Comparison of ENCODE assay signal across 16 cellular contexts in genomic region chr6:167930300-167930699, GRCh38.
DNase-seq lines count a peak whose midpoint lies in the region; TF ChIP-seq lines count a peak whose summit lies in the region.
"Had no signal": no experiment of that assay in that cellular context is flagged by ENCODE, and none has a peak within 500 bp of the region (broad histone marks: within the 10 kb centered on the region; RNA-seq: fewer than 3 reads in every experiment).

No MANE protein-coding gene starts in this region.

- H3K27me3 ChIP-seq in MG63: no peaks in the 10 kb centered on the region
- H3K27me3 ChIP-seq: colonic mucosa had no signal

- H3K4me3 ChIP-seq in MG63: no peak overlapping the region
- H3K4me3 ChIP-seq in choroid plexus epithelial cell (ENCODE audit: low read depth, low read length): no peak overlapping the region
- H3K4me3 ChIP-seq: colonic mucosa had no signal

- H3K36me3 ChIP-seq in MG63: no peaks in the 10 kb centered on the region
- H3K36me3 ChIP-seq: colonic mucosa had no signal

- no peak overlapping the region for H3K4me3 Mint-ChIP-seq in neural crest cell
- H3K4me3 Mint-ChIP-seq: CD4-positive, alpha-beta T cell; stimulated activated naive CD8-positive, alpha-beta T cell treated with anti-CD3 and anti-CD28 coated beads, Interleukin-15, amount 100 ng/mL, for 72 hours had no signal

- peak overlapping the region; percentile 61 for H3K27ac Mint-ChIP-seq in neural crest cell (ENCODE audit: unreplicated experiment)
- H3K27ac Mint-ChIP-seq: activated naive CD4-positive, alpha-beta T cell treated with anti-CD3 and anti-CD28 coated beads, Interleukin-2, amount 50 U/mL, for 72 hours; CD4-positive, alpha-beta T cell; stimulated activated naive CD8-positive, alpha-beta T cell treated with anti-CD3 and anti-CD28 coated beads, Interleukin-15, amount 100 ng/mL, for 72 hours had no signal

- H3K9me3 Mint-ChIP-seq in neural crest cell: no peaks in the 10 kb centered on the region
- H3K9me3 Mint-ChIP-seq: activated naive CD4-positive, alpha-beta T cell treated with anti-CD3 and anti-CD28 coated beads, Interleukin-2, amount 50 U/mL, for 72 hours; CD4-positive, alpha-beta T cell; stimulated activated naive CD8-positive, alpha-beta T cell treated with anti-CD3 and anti-CD28 coated beads, Interleukin-15, amount 100 ng/mL, for 72 hours had no signal

- DNase-seq in ELR (ENCODE audit: low read depth) (peak; percentile 84), MG63 (peak; percentile 59), choroid plexus epithelial cell (ENCODE audit: low read depth) (peak; percentile 64), neural crest cell (ENCODE audit: low read depth, low spot score) (no peak), occipital lobe (lab: John Stamatoyannopoulos, UW) (no peak), HPDE6-E6E7 (ENCODE audit: extremely low spot score) (no peak), NCI-H2196 (lab: John Stamatoyannopoulos, UW; ENCODE audit: unreplicated experiment) (no peak)
- DNase-seq in activated effector memory CD4-positive, alpha-beta T cell treated with Interleukin-2 at 50 U/mL for 16 hours: no peak
- DNase-seq: CD4-positive, alpha-beta T cell; colonic mucosa; mesendoderm; MM.1S; NCI-H2171; NK-92 treated with Interleukin-12 subunit alpha and Interleukin-12 subunit beta, amount 100 ng/mL, for 24 hours; stimulated activated naive CD8-positive, alpha-beta T cell treated with anti-CD3 and anti-CD28 coated beads, Interleukin-15, amount 100 ng/mL, for 72 hours had no signal

- H3K9me3 ChIP-seq in MG63: no peaks in the 10 kb centered on the region
- H3K9me3 ChIP-seq: colonic mucosa had no signal

- TF ChIP-seq CTCF in choroid plexus epithelial cell (conservative IDR thresholded peaks at IDR 0.05; ENCODE audit: low read depth, low read length) (no peak), neural crest cell (conservative IDR thresholded peaks at IDR 0.05) (no peak)

- H3K36me3 Mint-ChIP-seq in neural crest cell (ENCODE audit: low read depth): peaks cover 8% of the 10 kb centered on the region
- H3K36me3 Mint-ChIP-seq: activated naive CD4-positive, alpha-beta T cell treated with anti-CD3 and anti-CD28 coated beads, Interleukin-2, amount 50 U/mL, for 72 hours had no signal

- H3K4me1 Mint-ChIP-seq in neural crest cell: peaks cover 5% of the 10 kb centered on the region
- H3K4me1 Mint-ChIP-seq: stimulated activated naive CD8-positive, alpha-beta T cell treated with anti-CD3 and anti-CD28 coated beads, Interleukin-15, amount 100 ng/mL, for 72 hours had no signal

- H3K27me3 Mint-ChIP-seq in neural crest cell (ENCODE audit: low read depth): no peaks in the 10 kb centered on the region
- H3K27me3 Mint-ChIP-seq: CD4-positive, alpha-beta T cell; stimulated activated naive CD8-positive, alpha-beta T cell treated with anti-CD3 and anti-CD28 coated beads, Interleukin-15, amount 100 ng/mL, for 72 hours had no signal

Comparison
In these comparisons a context has a peak if more than half of its experiments do, and no peak if none do; other contexts are left out.
1. DNase-seq: peak in ELR (single experiment), MG63 (single experiment) and choroid plexus epithelial cell (single experiment); none in neural crest cell (single experiment), activated effector memory CD4-positive, alpha-beta T cell treated with Interleukin-2 at 50 U/mL for 16 hours (single experiment), occipital lobe (single experiment), HPDE6-E6E7 (single experiment) and NCI-H2196 (single experiment).